11 cellular contexts compared by ENCODE assay signal in genomic region chr21:39452207-39452964, GRCh38.
DNase-seq lines count a peak whose midpoint lies in the region; ATAC-seq lines count a peak whose summit lies in the region.
"Had no signal": no experiment of that assay in that cellular context is flagged by ENCODE, and none has a peak within 500 bp of the region (broad histone marks: within the 10 kb centered on the region; RNA-seq: fewer than 3 reads in every experiment).

No MANE protein-coding gene starts in this region.

- DNase-seq in inferior parietal cortex (ENCODE audit: extremely low spot score) = peak; percentile 67
- DNase-seq in substantia nigra (lab: John Stamatoyannopoulos, UW) = peak in 17 of 49 donors; percentile 4 to 72 (median 40)
- no peak for DNase-seq in NCI-H226
- DNase-seq in activated CD4-positive, alpha-beta T cell treated with anti-CD3 and anti-CD28 coated beads, Interleukin-2, amount 50 U/mL, for 1 hour = no peak
- DNase-seq in stimulated activated CD4-positive, alpha-beta T cell treated with anti-CD3 and anti-CD28 coated beads, Interleukin-4, amount 100 ng/mL, for 4 hours = no peak
- DNase-seq: activated CD4-positive, alpha-beta memory T cell treated with anti-CD3 and anti-CD28 coated beads for 36 hours; cortex of kidney; natural killer cell had no signal

- no peaks in the 10 kb centered on the region for H3K9me3 ChIP-seq in HUES6 (ENCODE audit: control insufficient read depth, insufficient read depth, low read depth, low read length)

- no peaks in the 10 kb centered on the region for H3K27me3 ChIP-seq in HUES6 (ENCODE audit: control insufficient read depth, insufficient read depth, low read length)

- H3K27ac ChIP-seq in HUES6 (ENCODE audit: low read depth, low read length) (no peak overlapping the region), cingulate gyrus (ENCODE audit: low read depth, low read length) (peak overlapping the region; percentile 96), substantia nigra (ENCODE audit: low read depth, low read length, poor library complexity, severe bottlenecking) (peak overlapping the region; percentile 95)

- H3K9ac ChIP-seq in HUES6 (ENCODE audit: low read length) = peak overlapping the region; percentile 53

- peak overlapping the region; percentile 55 for H3K4me3 ChIP-seq in HUES6 (ENCODE audit: low read depth, low read length)

- no peak for ATAC-seq in HG03108 (IDR thresholded peaks at IDR 0.05; ENCODE audit: unreplicated experiment)
- ATAC-seq: natural killer cell had no signal

- H3K4me1 ChIP-seq in HUES6 (ENCODE audit: control insufficient read depth, insufficient read depth, low read length) = peaks cover 18% of the 10 kb centered on the region

- H3K36me3 ChIP-seq in HUES6 (ENCODE audit: control insufficient read depth, insufficient read depth, low read length) = no peaks in the 10 kb centered on the region
